Comparison of ENCODE assay signal across 11 cellular contexts in genomic region chr9:132857031-132857430, GRCh38. TPM values are rescaled to one million over a fixed set of nuclear protein-coding genes. Genes with fewer than 3 reads are reported as not detected.
DNase-seq lines count a peak whose midpoint lies in the region; ATAC-seq, FAIRE-seq and TF ChIP-seq lines count a peak whose summit lies in the region.
"Had no signal": no experiment of that assay in that cellular context is flagged by ENCODE, and none has a peak within 500 bp of the region (broad histone marks: within the 10 kb centered on the region; RNA-seq: fewer than 3 reads in every experiment).

No MANE protein-coding gene starts in this region.

- intact Hi-C loops in HepG2 (cut with micrococcal nuclease; ENCODE audit: unreplicated experiment) (no loop called here), testis (cut with DNase I; ENCODE audit: low total_unique reads) (no loop called here)

- H3K79me2 ChIP-seq in HepG2 (ENCODE audit: insufficient read depth, low read length) = no peaks in the 10 kb centered on the region

- WGBS in HepG2 (ENCODE audit: low lambda C conversion rate) = 30% methylated on average over 4 of the region's 8 CpGs
- 47 to 53% methylated on average over 8 of the region's 8 CpGs for WGBS in testis, 2 donors

- H3K36me3 ChIP-seq in HepG2 (replicated peaks in 1 of 2; ENCODE audit: control insufficient read depth in 1 of 2, insufficient read depth in 2 of 2, low read length in 2 of 2) (no peaks in the 10 kb centered on the region), testis (ENCODE audit: low read depth, missing control alignments) (no peaks in the 10 kb centered on the region)
- H3K36me3 ChIP-seq: cardiac muscle cell had no signal

- H3K4me3 ChIP-seq in cardiac fibroblast (replicated peaks in 1 of 2; ENCODE audit: low read depth in 2 of 2, low read length in 2 of 2) (no peak overlapping the region), HepG2 (replicated peaks in 1 of 3; ENCODE audit: insufficient read depth in 1 of 3, low read depth in 2 of 3, low read length in 3 of 3) (no peak overlapping the region), testis (no peak overlapping the region)
- H3K4me3 ChIP-seq: cardiac muscle cell had no signal

- in situ Hi-C loops in HepG2 (cut with HindIII; ENCODE audit: extremely low pct_ligation_motif_present, low pct_unique_long_range_greater_than_20kb) = no loop called here

- FAIRE-seq in HepG2 (lab: Jason Lieb, UNC) = no peak
- FAIRE-seq: small intestine had no signal

- POLR2A ChIA-PET in HepG2 (lab: Yijun Ruan, JAX) = no interaction called here

- H3K9me3 ChIP-seq in HepG2 (ENCODE audit: low read length) (no peaks in the 10 kb centered on the region), testis (no peaks in the 10 kb centered on the region)

- peak; percentile 50 for DNase-seq in GM04503 (ENCODE audit: low read depth)
- DNase-seq in cardiac fibroblast (ENCODE audit: low read depth in 2 of 2) = peak; percentile 59 to 92
- no peak for DNase-seq in HepG2 (ENCODE audit: low spot score)
- DNase-seq in testis = peak; percentile 78
- DNase-seq in NCI-H2227 treated with DMSO at 0.1 percent for 48 hours (lab: John Stamatoyannopoulos, UW) = no peak
- no peak for DNase-seq in NOMO-1 treated with DMSO at 0.1 percent for 48 hours (lab: John Stamatoyannopoulos, UW; ENCODE audit: unreplicated experiment)
- no peak for DNase-seq in DMS153 (lab: John Stamatoyannopoulos, UW)
- DNase-seq: activated CD8-positive, alpha-beta memory T cell treated with anti-CD3 and anti-CD28 coated beads, Interleukin-2, amount 50 U/mL, for 48 hours; small intestine had no signal

- TF ChIP-seq CTCF in cardiac fibroblast (IDR thresholded peaks at IDR 0.05; ENCODE audit: low read depth, low read length) (no peak), HepG2 (CRISPR knock-in tag; IDR thresholded peaks at IDR 0.05) (no peak), testis (IDR thresholded peaks at IDR 0.05) (no peak)

- H3K27ac ChIP-seq in HepG2 (ENCODE audit: extremely low read length, insufficient read depth, low read length) = no peak overlapping the region
- H3K27ac ChIP-seq in testis = no peak overlapping the region
- H3K27ac ChIP-seq: cardiac muscle cell had no signal

- no peak for TF ChIP-seq RAD21 in HepG2 (CRISPR knock-in tag; IDR thresholded peaks at IDR 0.05)

- CTCF ChIA-PET in HepG2 (lab: Yijun Ruan, JAX; ENCODE audit: low intra/inter-chr PET ratio, low total read pairs) = no interaction called here

- no peak overlapping the region for H3K4me2 ChIP-seq in HepG2 (ENCODE audit: low read depth, low read length)

- H2AFZ ChIP-seq in HepG2 (ENCODE audit: low read length) = no peak overlapping the region

- H3K27me3 ChIP-seq in HepG2 (ENCODE audit: control insufficient read depth in 1 of 2, insufficient read depth in 2 of 2, low read length in 2 of 2) (peaks cover 0 to 7% of the 10 kb centered on the region in 2 experiments; a peak in 2 of 5 replicates), testis (no peaks in the 10 kb centered on the region)
- H3K27me3 ChIP-seq: cardiac muscle cell had no signal

- TF ChIP-seq POLR2A in HepG2 (IDR thresholded peaks at IDR 0.05; ENCODE audit: insufficient read depth in 1 of 2, low read depth in 2 of 2, low read length in 2 of 2) (no peak), testis (IDR thresholded peaks at IDR 0.05) (no peak)

- no peak overlapping the region for H3K9ac ChIP-seq in HepG2 (ENCODE audit: insufficient read depth, low read depth, low read length)

- BruUV-seq in HepG2 (replicated peaks; lab: Mats Ljungman, UMichigan) = no TSS peak

- no peak for TF ChIP-seq EP300 in HepG2 (IDR thresholded peaks at IDR 0.05; ENCODE audit: low read depth in 2 of 2, low read length in 2 of 2)
- TF ChIP-seq EP300 in HepG2 (CRISPR knock-in tag; IDR thresholded peaks at IDR 0.05; ENCODE audit: borderline replicate concordance) = no peak

- H3K4me1 ChIP-seq in HepG2 (ENCODE audit: insufficient read depth, low read length) (no peaks in the 10 kb centered on the region), testis (peaks cover 8% of the 10 kb centered on the region)

- H4K20me1 ChIP-seq in HepG2 (ENCODE audit: insufficient read depth, low read length) = no peaks in the 10 kb centered on the region

- no peak for ATAC-seq in HepG2
- ATAC-seq in GM18519 (IDR thresholded peaks at IDR 0.05; ENCODE audit: low FRiP score, unreplicated experiment) = no peak

TF ChIP-seq in HepG2, 621 proteins besides CTCF, POLR2A, EP300 and RAD21:
- TF ChIP-seq SRF (IDR thresholded peaks at IDR 0.05; ENCODE audit: low read depth, low read length) = no peak
- peak; percentile 40; the same call in 1 of the 2 replicates for TF ChIP-seq CEBPB (IDR thresholded peaks at IDR 0.05; ENCODE audit: borderline replicate concordance, low read depth, low read length)
- no peak for TF ChIP-seq NFATC3 (CRISPR knock-in tag; IDR thresholded peaks at IDR 0.05)

RNA-seq across cellular contexts. Expression of gene AK8, which starts 21.1 kb away (rescaled TPM):
- total RNA-seq in HepG2 (2016; rRNA removed; fragmentation: Illumina TruSeq; extraction: Trizol) = not detected in 2 replicates
- total RNA-seq in HepG2 (2016; cell fraction: cytosol; rRNA removed; fragmentation: Illumina TruSeq; extraction: Trizol; ENCODE audit: low read depth) = 0.10 TPM in 1 of 2 replicates, not detected in the other
- not detected in 2 replicates for total RNA-seq in HepG2 (2016; cell fraction: insoluble cytoplasmic fraction; rRNA removed; fragmentation: Illumina TruSeq; extraction: Trizol)
- 0.07 TPM in 1 of 2 replicates, not detected in the other for total RNA-seq in HepG2 (2016; cell fraction: membrane; rRNA removed; fragmentation: Illumina TruSeq; extraction: Trizol)
- 0.40 TPM in 1 of 2 replicates, not detected in the other for total RNA-seq in HepG2 (2016; cell fraction: nucleus; rRNA removed; fragmentation: Illumina TruSeq; extraction: Trizol)
- 0.09 and 0.11 TPM in 2 replicates for polyA plus RNA-seq in HepG2 (2011; rRNA removed)
- polyA plus RNA-seq in HepG2 (2011; cell fraction: cytosol; rRNA removed) = 0.09 and 0.15 TPM in 2 replicates
- 0.09 and 0.14 TPM in 2 replicates for polyA plus RNA-seq in HepG2 (2011; cell fraction: nucleus; rRNA removed)
- polyA plus RNA-seq in HepG2 (2012) = 0.08 and 0.28 TPM in 2 replicates
- polyA plus RNA-seq in HepG2 (2016; cell fraction: cytosol; fragmentation: Illumina TruSeq; extraction: Trizol; ENCODE audit: low read depth) = not detected in 2 replicates
- not detected in 2 replicates for polyA plus RNA-seq in HepG2 (2016; cell fraction: insoluble cytoplasmic fraction; fragmentation: Illumina TruSeq; extraction: Trizol; ENCODE audit: low read depth)
- polyA plus RNA-seq in HepG2 (2016; cell fraction: membrane; fragmentation: Illumina TruSeq; extraction: Trizol; ENCODE audit: low read depth) = 0.11 TPM in 1 of 2 replicates, not detected in the other
- not detected in 2 replicates for polyA plus RNA-seq in HepG2 (2016; cell fraction: nucleus; fragmentation: Illumina TruSeq; extraction: Trizol; ENCODE audit: insufficient read depth, low read depth)
- polyA minus RNA-seq in HepG2 (2011; rRNA and poly(A)+ RNA removed; ENCODE audit: low replicate concordance) = 0.44 TPM in 1 of 2 replicates, not detected in the other
- not detected in 2 replicates for polyA minus RNA-seq in HepG2 (2011; cell fraction: cytosol; rRNA and poly(A)+ RNA removed)
- polyA minus RNA-seq in HepG2 (2011; cell fraction: nucleus; rRNA and poly(A)+ RNA removed) = 0.25 TPM in 1 of 2 replicates, not detected in the other
- 10 to 100 TPM; 15.0 to 15.1 TPM for total RNA-seq in testis
- 54.8 TPM for polyA plus RNA-seq in testis (ENCODE audit: insufficient read depth, low read depth, low replicate concordance)

RNA-seq across cellular contexts. Expression of gene SPACA9, which starts 21.7 kb away (rescaled TPM):
- 0.13 and 0.15 TPM in 2 replicates for total RNA-seq in HepG2 (2016; rRNA removed; fragmentation: Illumina TruSeq; extraction: Trizol)
- 0.44 and 0.61 TPM in 2 replicates for total RNA-seq in HepG2 (2016; cell fraction: cytosol; rRNA removed; fragmentation: Illumina TruSeq; extraction: Trizol; ENCODE audit: low read depth)
- 0.18 and 0.22 TPM in 2 replicates for total RNA-seq in HepG2 (2016; cell fraction: insoluble cytoplasmic fraction; rRNA removed; fragmentation: Illumina TruSeq; extraction: Trizol)
- total RNA-seq in HepG2 (2016; cell fraction: membrane; rRNA removed; fragmentation: Illumina TruSeq; extraction: Trizol) = 0.10 and 0.56 TPM in 2 replicates
- total RNA-seq in HepG2 (2016; cell fraction: nucleus; rRNA removed; fragmentation: Illumina TruSeq; extraction: Trizol) = 0.25 and 0.50 TPM in 2 replicates
- 0.38 and 0.64 TPM in 2 replicates for polyA plus RNA-seq in HepG2 (2011; rRNA removed)
- polyA plus RNA-seq in HepG2 (2011; cell fraction: cytosol; rRNA removed) = 0.38 and 0.40 TPM in 2 replicates
- polyA plus RNA-seq in HepG2 (2011; cell fraction: nucleus; rRNA removed) = 0.64 and 0.93 TPM in 2 replicates
- 0.33 and 0.38 TPM in 2 replicates for polyA plus RNA-seq in HepG2 (2012)
- 0.55 and 0.71 TPM in 2 replicates for polyA plus RNA-seq in HepG2 (2016; cell fraction: cytosol; fragmentation: Illumina TruSeq; extraction: Trizol; ENCODE audit: low read depth)
- polyA plus RNA-seq in HepG2 (2016; cell fraction: insoluble cytoplasmic fraction; fragmentation: Illumina TruSeq; extraction: Trizol; ENCODE audit: low read depth) = 0.17 and 0.21 TPM in 2 replicates
- polyA plus RNA-seq in HepG2 (2016; cell fraction: membrane; fragmentation: Illumina TruSeq; extraction: Trizol; ENCODE audit: low read depth) = 0.25 and 0.36 TPM in 2 replicates
- polyA plus RNA-seq in HepG2 (2016; cell fraction: nucleus; fragmentation: Illumina TruSeq; extraction: Trizol; ENCODE audit: insufficient read depth, low read depth) = 0.43 and 0.48 TPM in 2 replicates
- 0.30 and 7.2 TPM in 2 replicates for polyA minus RNA-seq in HepG2 (2011; rRNA and poly(A)+ RNA removed; ENCODE audit: low replicate concordance)
- polyA minus RNA-seq in HepG2 (2011; cell fraction: cytosol; rRNA and poly(A)+ RNA removed) = 0.49 TPM in 1 of 2 replicates, not detected in the other
- 0.25 and 0.26 TPM in 2 replicates for polyA minus RNA-seq in HepG2 (2011; cell fraction: nucleus; rRNA and poly(A)+ RNA removed)
- 100 to 1,000 TPM in 1 of 2 donors, 10 to 100 TPM in 1; 61.2 to 115 TPM for total RNA-seq in testis
- 179 TPM for polyA plus RNA-seq in testis (ENCODE audit: insufficient read depth, low read depth, low replicate concordance)

Comparison
In these comparisons a context has a peak if more than half of its experiments do, and no peak if none do; other contexts are left out.
1. DNase-seq: peak in GM04503 (single experiment), cardiac fibroblast (2 of 2) and testis (single experiment); none in HepG2 (single experiment), NCI-H2227 treated with DMSO at 0.1 percent for 48 hours (single experiment), NOMO-1 treated with DMSO at 0.1 percent for 48 hours (single experiment) and DMS153 (single experiment).
2. RNA of gene AK8, which starts 21.1 kb away (total RNA-seq): 15.0 to 15.1 TPM in testis; 0.07 to 0.40 TPM in HepG2; every median in the first group is over 10 times any median in the second.
3. RNA of gene SPACA9, which starts 21.7 kb away (total RNA-seq): 61.2 to 115 TPM in testis; 0.10 to 0.61 TPM in HepG2; every median in the first group is over 10 times any median in the second.